In the genomic region with DNA sequence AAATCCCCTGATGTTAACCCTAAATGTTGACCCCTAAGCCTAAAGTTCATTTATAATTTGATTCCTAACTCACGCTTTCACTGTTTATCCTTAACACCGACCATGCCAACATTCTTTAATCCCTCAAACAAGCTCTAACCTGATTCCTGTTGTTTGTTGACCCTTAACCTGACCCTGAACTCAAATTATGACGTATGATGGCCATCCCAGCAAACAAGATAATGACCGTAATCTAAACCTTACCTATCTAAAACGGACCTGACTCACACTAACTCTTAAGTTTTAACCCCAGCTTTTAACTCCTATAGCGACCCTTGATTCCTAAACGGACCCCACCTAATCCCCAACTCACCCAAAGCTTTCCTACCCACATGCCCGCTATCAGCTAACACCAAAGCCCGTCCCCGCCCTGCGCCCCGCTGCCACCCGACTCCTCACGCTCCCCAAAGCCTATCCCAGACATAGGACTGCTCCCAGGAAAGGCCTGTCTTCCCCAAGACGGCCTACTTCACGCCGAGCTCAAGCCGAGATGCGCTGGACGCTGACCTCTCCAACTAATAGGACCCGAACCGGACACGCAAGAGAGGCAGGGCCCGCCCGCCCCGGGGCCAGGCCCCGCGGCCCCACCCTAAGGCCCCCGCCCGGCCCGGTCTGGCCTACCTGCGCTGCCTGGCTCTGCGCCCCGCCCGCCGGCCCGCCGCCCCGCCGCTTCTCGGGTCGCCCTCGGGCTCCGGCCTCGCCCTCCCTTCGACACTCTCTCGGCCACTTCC, we compare ENCODE assay signal across 8 cellular contexts. TPM values are rescaled to one million over a fixed set of nuclear protein-coding genes. Genes with fewer than 3 reads are reported as not detected.
A peak's percentile ranks its signal among the peaks of the same experiment; 100 is the strongest.
DNase-seq lines count a peak whose midpoint lies in the region; ATAC-seq, FAIRE-seq and TF ChIP-seq lines count a peak whose summit lies in the region.

No MANE protein-coding gene starts in this region.

- RAD21 ChIA-PET in GM12878 (lab: Charles Lee; ENCODE audit: unreplicated experiment), result interaction anchor here (0.7 to 8.6 kb wide), 18 partner anchors 13 to 616 kb away, joined by 3 to 133 read pairs (median 5); partner anchors contain the start of genes ARHGEF39, ATOSB, CCDC107 and CD72

- TF ChIP-seq RAD21 in GM12878 (IDR thresholded peaks at IDR 0.05; ENCODE audit: insufficient read depth, low read depth, low read length), result no peak

- SMC1A ChIA-PET in GM12878 (lab: Charles Lee; ENCODE audit: uncharacterized antibody, unreplicated experiment), result interaction anchor here (0.8 to 8.0 kb wide), 11 partner anchors 16 to 116 kb away, joined by 3 to 145 read pairs (median 7); partner anchors contain the start of genes ARHGEF39, CCDC107, CD72 and GBA2

- no peak for TF ChIP-seq POLR2A in GM12878 (IDR thresholded peaks at IDR 0.05; ENCODE audit: low read depth, low read length)

- H3K4me1 ChIP-seq in GM12878 (ENCODE audit: control insufficient read depth, insufficient read depth, low read length), result peaks cover 23% of the 10 kb centered on the region
- peaks cover 63% of the 10 kb centered on the region for H3K4me1 ChIP-seq in lower lobe of right lung

- no peak for TF ChIP-seq CTCF in GM12878 (IDR thresholded peaks at IDR 0.05 in 2 of 3, conservative IDR thresholded peaks at IDR 0.05 in 1 of 3; ENCODE audit: control insufficient read depth in 2 of 3, extremely low read depth in 1 of 3, insufficient read depth in 1 of 3, low read depth in 3 of 3, low read length in 3 of 3)
- no peak for TF ChIP-seq CTCF in lower lobe of right lung (IDR thresholded peaks at IDR 0.05)

- ATAC-seq in GM12878 (no peak), lower lobe of right lung (no peak), GM21390 (IDR thresholded peaks at IDR 0.05; ENCODE audit: unreplicated experiment) (no peak), HG03342 (IDR thresholded peaks at IDR 0.05; ENCODE audit: unreplicated experiment) (no peak)

- H3K27me3 ChIP-seq in GM12878 (replicated peaks in 1 of 2; ENCODE audit: control insufficient read depth in 2 of 2, insufficient read depth in 2 of 2, low read length in 1 of 2) (no peaks in the 10 kb centered on the region), lower lobe of right lung (ENCODE audit: low read depth) (no peaks in the 10 kb centered on the region)

- 0 out of 4 replicates have a peak, but pooled peaks of 1 of the 2 experiments have one; percentile 12 for TF ChIP-seq EP300 in GM12878 (IDR thresholded peaks at IDR 0.05; ENCODE audit: borderline replicate concordance in 1 of 2, control insufficient read depth in 1 of 2, low read depth in 2 of 2, low read length in 2 of 2)

- BruUV-seq in GM12878 (replicated peaks; lab: Mats Ljungman, UMichigan), result TSS peak; percentile 69

- H3K9me3 ChIP-seq in GM12878 (replicated peaks; ENCODE audit: control insufficient read depth, insufficient read depth, low read length) (no peaks in the 10 kb centered on the region), lower lobe of right lung (no peaks in the 10 kb centered on the region)

- H3K4me3 ChIP-seq in GM12878 (peak overlapping the region; percentile 93), lower lobe of right lung (peak overlapping the region; percentile 84)

- DNase-seq in Daoy (ENCODE audit: low read depth), result peak; percentile 56
- peak; percentile 43 for DNase-seq in HS-27A (ENCODE audit: low read depth)
- no peak for DNase-seq in GM12878 (ENCODE audit: low read depth, low spot score)
- DNase-seq in lower lobe of right lung, result no peak
- DNase-seq in NCI-H1694 treated with DMSO at 0.1 percent for 48 hours (lab: John Stamatoyannopoulos, UW), result no peak
- DNase-seq in GM19238 (ENCODE audit: insufficient read length, low spot score), result no peak

- H3K79me2 ChIP-seq in GM12878 (ENCODE audit: control insufficient read depth, insufficient read depth, low read length), result peaks cover 66% of the 10 kb centered on the region

- no peak for FAIRE-seq in GM12878 (lab: Jason Lieb, UNC)

- H3K9ac ChIP-seq in GM12878 (ENCODE audit: control insufficient read depth, insufficient read depth, low read length), result peak overlapping the region; percentile 90

- intact Hi-C loops in GM12878 (cut with micrococcal nuclease; ENCODE audit: unreplicated experiment), result loop anchor here (1.0 to 10.0 kb wide), 5 partner anchors 17 to 617 kb away; partner anchors contain the start of genes ATOSB and HINT2
- intact Hi-C loops in lower lobe of right lung (cut with DNase I), result no loop called here

- H4K20me1 ChIP-seq in GM12878 (ENCODE audit: control insufficient read depth, insufficient read depth), result no peaks in the 10 kb centered on the region

- in situ Hi-C loops in GM12878 (cut with MboI), result loop anchor here (10.0 kb wide), 1 partner anchor 627 kb away; the partner anchor contains the start of gene STOML2

- H3K36me3 ChIP-seq in GM12878 (ENCODE audit: control insufficient read depth in 2 of 2, insufficient read depth in 2 of 2, low read length in 1 of 2), result peaks cover 2 to 5% of the 10 kb centered on the region in 2 experiments; a peak in 3 of 4 replicates
- H3K36me3 ChIP-seq in lower lobe of right lung, result peaks cover 28% of the 10 kb centered on the region

- POLR2A ChIA-PET in GM12878 (lab: Charles Lee), result interaction anchor here (0.6 to 8.1 kb wide), 24 partner anchors 10 to 617 kb away, joined by 3 to 163 read pairs (median 5); partner anchors contain the start of genes ARHGEF39, CCDC107, GBA2 and HINT2

- peak overlapping the region; percentile 99 for H3K4me2 ChIP-seq in GM12878 (ENCODE audit: control insufficient read depth, insufficient read depth)

- CTCF ChIA-PET in GM12878 (lab: Yijun Ruan, JAX), result interaction anchor here (0.6 to 9.5 kb wide), 22 partner anchors 14 to 618 kb away, joined by 3 to 183 read pairs (median 5); partner anchors contain the start of genes ARHGEF39, CCDC107, GBA2 and HINT2

- WGBS in GM12878 (ENCODE audit: insufficient coverage, insufficient replicate concordance, low lambda C conversion rate, missing lambda C conversion rate), result under 1% methylated on average over 30 of the region's 47 CpGs

- H2AFZ ChIP-seq in GM12878 (ENCODE audit: control insufficient read depth, low read depth, low read length), result peak overlapping the region; percentile 42; the same call in 1 of the 2 replicates

- peak overlapping the region; percentile 92 for H3K27ac ChIP-seq in GM12878 (ENCODE audit: control insufficient read depth, insufficient read depth)
- peak overlapping the region; percentile 97 for H3K27ac ChIP-seq in lower lobe of right lung

RNA-seq across cellular contexts. Expression of gene TLN1, which starts 0.4 kb away (rescaled TPM):
- total RNA-seq in Daoy (2014; rRNA removed; shearing (Covaris generic)), result 173 and 190 TPM in 2 replicates
- total RNA-seq in GM12878 (2013; cell fraction: nucleolus; rRNA removed), result 153 and 188 TPM in 2 replicates
- 119 and 143 TPM in 2 replicates for total RNA-seq in GM12878 (2014; rRNA removed)
- total RNA-seq in GM12878 (2014; rRNA removed; fragmentation: Illumina TruSeq; extraction: Trizol), result 49.5 and 61.0 TPM in 2 replicates
- 305 and 308 TPM in 2 replicates for total RNA-seq in GM12878 (2021)
- polyA plus RNA-seq in GM12878 (2011; ENCODE audit: low read depth), result 68.0 TPM
- polyA plus RNA-seq in GM12878 (2011; rRNA removed), result 30.2 and 69.8 TPM in 2 replicates
- 79.3 and 90.4 TPM in 2 replicates for polyA plus RNA-seq in GM12878 (2011; cell fraction: cytosol; rRNA removed)
- polyA plus RNA-seq in GM12878 (2011; cell fraction: nucleus; rRNA removed), result 131 and 170 TPM in 2 replicates
- polyA plus RNA-seq in GM12878 (2012), result 118 and 152 TPM in 2 replicates
- polyA plus RNA-seq in GM12878 (2014; fragmentation: Illumina TruSeq; extraction: Trizol), result 57.6 and 73.4 TPM in 2 replicates
- polyA plus RNA-seq in GM12878 (2014; fragmentation: Nextera tagmentation; extraction: Ambion mirVana), result 10 to 100 TPM; 11.6 to 13.2 TPM
- polyA plus RNA-seq in GM12878 (2014; rRNA removed), result 70.3 and 109 TPM in 2 replicates
- polyA plus RNA-seq in GM12878 (2016; fragmentation: Nextera tagmentation; extraction: Ambion mirVana), result 10 to 100 TPM; 92.2 to 96.1 TPM
- polyA minus RNA-seq in GM12878 (2011; rRNA and poly(A)+ RNA removed), result 205 and 277 TPM in 2 replicates
- 200 and 250 TPM in 2 replicates for polyA minus RNA-seq in GM12878 (2011; cell fraction: cytosol; rRNA and poly(A)+ RNA removed)
- polyA minus RNA-seq in GM12878 (2011; cell fraction: nucleus; rRNA and poly(A)+ RNA removed), result 49.8 and 109 TPM in 2 replicates
- 406 TPM for total RNA-seq in lower lobe of right lung

RNA-seq across cellular contexts. Expression of gene CREB3, which starts 0.9 kb away (rescaled TPM):
- 97.9 and 104 TPM in 2 replicates for total RNA-seq in Daoy (2014; rRNA removed; shearing (Covaris generic))
- 16.9 and 18.1 TPM in 2 replicates for total RNA-seq in GM12878 (2013; cell fraction: nucleolus; rRNA removed)
- 21.6 and 23.4 TPM in 2 replicates for total RNA-seq in GM12878 (2014; rRNA removed)
- total RNA-seq in GM12878 (2014; rRNA removed; fragmentation: Illumina TruSeq; extraction: Trizol), result 18.1 and 18.3 TPM in 2 replicates
- total RNA-seq in GM12878 (2021), result 21.4 and 22.9 TPM in 2 replicates
- 19.5 TPM for polyA plus RNA-seq in GM12878 (2011; ENCODE audit: low read depth)
- 12.0 and 16.3 TPM in 2 replicates for polyA plus RNA-seq in GM12878 (2011; rRNA removed)
- polyA plus RNA-seq in GM12878 (2011; cell fraction: cytosol; rRNA removed), result 22.6 and 25.1 TPM in 2 replicates
- polyA plus RNA-seq in GM12878 (2011; cell fraction: nucleus; rRNA removed), result 15.5 and 19.2 TPM in 2 replicates
- polyA plus RNA-seq in GM12878 (2012), result 32.3 and 35.4 TPM in 2 replicates
- 17.8 and 20.1 TPM in 2 replicates for polyA plus RNA-seq in GM12878 (2014; fragmentation: Illumina TruSeq; extraction: Trizol)
- 10 to 100 TPM in 1 of 2 experiments, 1 to 10 TPM in 1; 9.8 to 14.1 TPM for polyA plus RNA-seq in GM12878 (2014; fragmentation: Nextera tagmentation; extraction: Ambion mirVana)
- 19.5 and 20.6 TPM in 2 replicates for polyA plus RNA-seq in GM12878 (2014; rRNA removed)
- polyA plus RNA-seq in GM12878 (2016; fragmentation: Nextera tagmentation; extraction: Ambion mirVana), result 10 to 100 TPM; 33.2 to 38.9 TPM
- 6.6 and 10.3 TPM in 2 replicates for polyA minus RNA-seq in GM12878 (2011; rRNA and poly(A)+ RNA removed)
- polyA minus RNA-seq in GM12878 (2011; cell fraction: cytosol; rRNA and poly(A)+ RNA removed), result 4.9 and 5.5 TPM in 2 replicates
- 6.8 and 9.7 TPM in 2 replicates for polyA minus RNA-seq in GM12878 (2011; cell fraction: nucleus; rRNA and poly(A)+ RNA removed)
- 28.1 TPM for total RNA-seq in lower lobe of right lung

RNA-seq across cellular contexts. Expression of gene GBA2, which starts 17.4 kb away (rescaled TPM):
- 23.6 and 24.8 TPM in 2 replicates for total RNA-seq in Daoy (2014; rRNA removed; shearing (Covaris generic))
- total RNA-seq in GM12878 (2013; cell fraction: nucleolus; rRNA removed), result 106 and 126 TPM in 2 replicates
- 24.2 and 25.3 TPM in 2 replicates for total RNA-seq in GM12878 (2014; rRNA removed)
- 18.6 and 23.4 TPM in 2 replicates for total RNA-seq in GM12878 (2014; rRNA removed; fragmentation: Illumina TruSeq; extraction: Trizol)
- 35.8 and 40.8 TPM in 2 replicates for total RNA-seq in GM12878 (2021)
- polyA plus RNA-seq in GM12878 (2011; ENCODE audit: low read depth), result 22.2 TPM
- polyA plus RNA-seq in GM12878 (2011; rRNA removed), result 35.1 and 44.0 TPM in 2 replicates
- polyA plus RNA-seq in GM12878 (2011; cell fraction: cytosol; rRNA removed), result 41.4 and 54.0 TPM in 2 replicates
- polyA plus RNA-seq in GM12878 (2011; cell fraction: nucleus; rRNA removed), result 261 and 281 TPM in 2 replicates
- 29.4 and 33.7 TPM in 2 replicates for polyA plus RNA-seq in GM12878 (2012)
- 33.0 and 36.1 TPM in 2 replicates for polyA plus RNA-seq in GM12878 (2014; fragmentation: Illumina TruSeq; extraction: Trizol)
- polyA plus RNA-seq in GM12878 (2014; fragmentation: Nextera tagmentation; extraction: Ambion mirVana), result 10 to 100 TPM; 15.3 TPM
- polyA plus RNA-seq in GM12878 (2014; rRNA removed), result 45.1 and 48.8 TPM in 2 replicates
- polyA plus RNA-seq in GM12878 (2016; fragmentation: Nextera tagmentation; extraction: Ambion mirVana), result 10 to 100 TPM; 27.4 to 30.8 TPM
- polyA minus RNA-seq in GM12878 (2011; rRNA and poly(A)+ RNA removed), result 45.0 and 53.6 TPM in 2 replicates
- 10.7 and 13.1 TPM in 2 replicates for polyA minus RNA-seq in GM12878 (2011; cell fraction: cytosol; rRNA and poly(A)+ RNA removed)
- polyA minus RNA-seq in GM12878 (2011; cell fraction: nucleus; rRNA and poly(A)+ RNA removed), result 48.5 and 85.3 TPM in 2 replicates
- total RNA-seq in lower lobe of right lung, result 68.0 TPM

RNA-seq across cellular contexts. Expression of gene RGP1, which starts 17.5 kb away (rescaled TPM):
- total RNA-seq in Daoy (2014; rRNA removed; shearing (Covaris generic)), result 11.7 and 16.3 TPM in 2 replicates
- 27.0 and 30.8 TPM in 2 replicates for total RNA-seq in GM12878 (2013; cell fraction: nucleolus; rRNA removed)
- total RNA-seq in GM12878 (2014; rRNA removed), result 7.6 and 8.3 TPM in 2 replicates
- 7.1 and 7.3 TPM in 2 replicates for total RNA-seq in GM12878 (2014; rRNA removed; fragmentation: Illumina TruSeq; extraction: Trizol)
- 13.7 and 14.9 TPM in 2 replicates for total RNA-seq in GM12878 (2021)
- polyA plus RNA-seq in GM12878 (2011; ENCODE audit: low read depth), result 4.9 TPM
- polyA plus RNA-seq in GM12878 (2011; rRNA removed), result 11.5 and 13.7 TPM in 2 replicates
- 10.3 and 11.3 TPM in 2 replicates for polyA plus RNA-seq in GM12878 (2011; cell fraction: cytosol; rRNA removed)
- polyA plus RNA-seq in GM12878 (2011; cell fraction: nucleus; rRNA removed), result 27.3 and 28.4 TPM in 2 replicates
- polyA plus RNA-seq in GM12878 (2012), result 7.4 and 7.7 TPM in 2 replicates
- polyA plus RNA-seq in GM12878 (2014; fragmentation: Illumina TruSeq; extraction: Trizol), result 8.0 and 8.8 TPM in 2 replicates
- under 1 TPM; 0.44 to 0.89 TPM for polyA plus RNA-seq in GM12878 (2014; fragmentation: Nextera tagmentation; extraction: Ambion mirVana)
- 8.2 and 8.4 TPM in 2 replicates for polyA plus RNA-seq in GM12878 (2014; rRNA removed)
- 1 to 10 TPM; 3.4 to 3.6 TPM for polyA plus RNA-seq in GM12878 (2016; fragmentation: Nextera tagmentation; extraction: Ambion mirVana)
- polyA minus RNA-seq in GM12878 (2011; rRNA and poly(A)+ RNA removed), result 16.1 and 21.4 TPM in 2 replicates
- polyA minus RNA-seq in GM12878 (2011; cell fraction: cytosol; rRNA and poly(A)+ RNA removed), result 5.6 and 6.5 TPM in 2 replicates
- polyA minus RNA-seq in GM12878 (2011; cell fraction: nucleus; rRNA and poly(A)+ RNA removed), result 14.9 and 22.0 TPM in 2 replicates
- total RNA-seq in lower lobe of right lung, result 29.6 TPM

RNA-seq across cellular contexts. Expression of gene MSMP, which starts 22.5 kb away (rescaled TPM):
- total RNA-seq in Daoy (2014; rRNA removed; shearing (Covaris generic)), result 0.21 and 0.51 TPM in 2 replicates
- total RNA-seq in GM12878 (2013; cell fraction: nucleolus; rRNA removed), result not detected in 2 replicates
- not detected in 2 replicates for total RNA-seq in GM12878 (2014; rRNA removed)
- not detected in 2 replicates for total RNA-seq in GM12878 (2014; rRNA removed; fragmentation: Illumina TruSeq; extraction: Trizol)
- total RNA-seq in GM12878 (2021), result 1.1 and 2.4 TPM in 2 replicates
- not detected for polyA plus RNA-seq in GM12878 (2011; ENCODE audit: low read depth)
- polyA plus RNA-seq in GM12878 (2011; rRNA removed), result not detected in 2 replicates
- 0.51 TPM in 1 of 2 replicates, not detected in the other for polyA plus RNA-seq in GM12878 (2011; cell fraction: cytosol; rRNA removed)
- 0.43 TPM in 1 of 2 replicates, not detected in the other for polyA plus RNA-seq in GM12878 (2011; cell fraction: nucleus; rRNA removed)
- polyA plus RNA-seq in GM12878 (2012), result not detected in 2 replicates
- polyA plus RNA-seq in GM12878 (2014; fragmentation: Illumina TruSeq; extraction: Trizol), result 0.47 TPM in 1 of 2 replicates, not detected in the other
- polyA plus RNA-seq in GM12878 (2014; fragmentation: Nextera tagmentation; extraction: Ambion mirVana), result under 1 TPM; 0.33 to 0.90 TPM
- polyA plus RNA-seq in GM12878 (2014; rRNA removed), result not detected in 2 replicates
- polyA plus RNA-seq in GM12878 (2016; fragmentation: Nextera tagmentation; extraction: Ambion mirVana), result 1 to 10 TPM in 1 of 2 experiments, under 1 TPM in 1; 0.82 to 1.5 TPM
- polyA minus RNA-seq in GM12878 (2011; rRNA and poly(A)+ RNA removed), result 0.77 TPM in 1 of 2 replicates, not detected in the other
- not detected in 2 replicates for polyA minus RNA-seq in GM12878 (2011; cell fraction: cytosol; rRNA and poly(A)+ RNA removed)
- not detected in 2 replicates for polyA minus RNA-seq in GM12878 (2011; cell fraction: nucleus; rRNA and poly(A)+ RNA removed)
- total RNA-seq in lower lobe of right lung, result not detected

Comparison
In these comparisons a context has a peak if more than half of its experiments do, and no peak if none do; other contexts are left out.
1. DNase-seq: peak in Daoy (single experiment) and HS-27A (single experiment); none in GM12878 (single experiment), lower lobe of right lung (single experiment), NCI-H1694 treated with DMSO at 0.1 percent for 48 hours (single experiment) and GM19238 (single experiment).